20 cellular contexts compared by ENCODE assay signal in genomic region chr5:17944046-17944445, GRCh38.
A peak's percentile ranks its signal among the peaks of the same experiment; 100 is the strongest.
DNase-seq lines count a peak whose midpoint lies in the region; TF ChIP-seq lines count a peak whose summit lies in the region.
"Had no signal": no experiment of that assay in that cellular context is flagged by ENCODE, and none has a peak within 500 bp of the region (broad histone marks: within the 10 kb centered on the region; RNA-seq: fewer than 3 reads in every experiment).

No MANE protein-coding gene starts in this region.

- no peak overlapping the region for H2BK120ac ChIP-seq in mesendoderm (ENCODE audit: low read depth, low read length)

- TF ChIP-seq CTCF in brain microvascular endothelial cell (IDR thresholded peaks at IDR 0.05; ENCODE audit: low read depth, low read length, missing control alignments), result no peak

- in situ Hi-C loops in brain microvascular endothelial cell (cut with HindIII; ENCODE audit: low pct_ligation_motif_present, low sequenced_read_pairs), result no loop called here

- no peak overlapping the region for H3K56ac ChIP-seq in mesendoderm (ENCODE audit: low read length)

- H3K27me3 ChIP-seq in mesendoderm (ENCODE audit: insufficient read depth, low read length, poor library complexity), result no peaks in the 10 kb centered on the region
- H3K27me3 ChIP-seq in brain microvascular endothelial cell (replicated peaks), result no peaks in the 10 kb centered on the region
- H3K27me3 ChIP-seq: BE2C; BLaER1 treated with 17β-estradiol and CSF1 and Interleukin-3, amounts not matched to agents 10 nM and 100 nM had no signal

- no peak overlapping the region for H3K9ac ChIP-seq in mesendoderm (ENCODE audit: low read length)
- H3K9ac ChIP-seq: BLaER1 treated with 17β-estradiol and CSF1 and Interleukin-3, amounts not matched to agents 10 nM and 100 nM; GM23248 had no signal

- no peak overlapping the region for H3K27ac ChIP-seq in mesendoderm (ENCODE audit: low read depth, low read length)
- no peak overlapping the region for H3K27ac ChIP-seq in brain microvascular endothelial cell
- H3K27ac ChIP-seq: BLaER1 treated with 17β-estradiol and CSF1 and Interleukin-3, amounts not matched to agents 10 nM and 100 nM; GM23248 had no signal

- no peak overlapping the region for H3K4me2 ChIP-seq in mesendoderm (ENCODE audit: low read length)
- H3K4me2 ChIP-seq: BLaER1 treated with 17β-estradiol and CSF1 and Interleukin-3, amounts not matched to agents 10 nM and 100 nM had no signal

- no peak overlapping the region for H4K8ac ChIP-seq in mesendoderm (ENCODE audit: low read depth, low read length)

- no peak overlapping the region for H4K5ac ChIP-seq in mesendoderm (ENCODE audit: low read length)

- H2AK5ac ChIP-seq in mesendoderm (ENCODE audit: low read length), result no peak overlapping the region

- H3K23ac ChIP-seq in mesendoderm (ENCODE audit: low read length), result no peak overlapping the region

- no peaks in the 10 kb centered on the region for H3K79me1 ChIP-seq in mesendoderm (ENCODE audit: low read length)

- no peak overlapping the region for H3K4ac ChIP-seq in mesendoderm (ENCODE audit: low read depth, low read length)

- no peak overlapping the region for H3K18ac ChIP-seq in mesendoderm (ENCODE audit: low read length)

- H3K79me2 ChIP-seq in mesendoderm (ENCODE audit: control insufficient read depth, insufficient read depth, low read length), result no peaks in the 10 kb centered on the region

- no peak overlapping the region for H2BK15ac ChIP-seq in mesendoderm (replicated peaks; ENCODE audit: low read depth)

- DNase-seq in DMS 273 treated with DMSO at 0.1 percent for 48 hours (lab: John Stamatoyannopoulos, UW), result peak; percentile 16
- peak; percentile 59 to 93 for DNase-seq in NCI-H446 (lab: John Stamatoyannopoulos, UW)
- DNase-seq in NCI-H69 (lab: John Stamatoyannopoulos, UW), result peak; percentile 18
- peak; percentile 7 for DNase-seq in cerebellum (ENCODE audit: low spot score)
- no peak for DNase-seq in AG20443 (ENCODE audit: low spot score)
- DNase-seq in mesendoderm, result no peak
- no peak for DNase-seq in brain microvascular endothelial cell
- DNase-seq in NCI-H1436 (lab: John Stamatoyannopoulos, UW), result no peak
- DNase-seq: AML-193; BE2C; CD4-positive, alpha-beta T cell; CD8-positive, alpha-beta memory T cell; DMS153; DND-41; GDM1; GM23248; H7; HCEC 1CT had no signal

- no CpG with 5 or more reads among the region's 3 CpGs for WGBS in mesendoderm (ENCODE audit: extremely low coverage, insufficient coverage, low lambda C conversion rate)

- H3K36me3 ChIP-seq in mesendoderm (ENCODE audit: control insufficient read depth, insufficient read depth, low read length), result no peaks in the 10 kb centered on the region
- H3K36me3 ChIP-seq in brain microvascular endothelial cell (replicated peaks), result no peaks in the 10 kb centered on the region
- H3K36me3 ChIP-seq: BE2C; BLaER1 treated with 17β-estradiol and CSF1 and Interleukin-3, amounts not matched to agents 10 nM and 100 nM had no signal

- H3K4me3 ChIP-seq in mesendoderm (ENCODE audit: low read length) (no peak overlapping the region), brain microvascular endothelial cell (ENCODE audit: low read depth, low read length) (no peak overlapping the region)
- H3K4me3 ChIP-seq: BLaER1 treated with 17β-estradiol and CSF1 and Interleukin-3, amounts not matched to agents 10 nM and 100 nM; GM12878; GM23248 had no signal

- no peak overlapping the region for H2BK5ac ChIP-seq in mesendoderm (ENCODE audit: low read length)

- H3K4me1 ChIP-seq in mesendoderm (ENCODE audit: control insufficient read depth, low read depth, low read length), result no peaks in the 10 kb centered on the region
- H3K4me1 ChIP-seq: BE2C; BLaER1 treated with 17β-estradiol and CSF1 and Interleukin-3, amounts not matched to agents 10 nM and 100 nM had no signal

Comparison
In these comparisons a context has a peak if more than half of its experiments do, and no peak if none do; other contexts are left out.
1. DNase-seq: peak in DMS 273 treated with DMSO at 0.1 percent for 48 hours (single experiment), NCI-H446 (2 of 2), NCI-H69 (single experiment) and cerebellum (single experiment); none in AG20443 (single experiment), mesendoderm (single experiment), brain microvascular endothelial cell (single experiment) and NCI-H1436 (single experiment).